In the genomic region with DNA sequence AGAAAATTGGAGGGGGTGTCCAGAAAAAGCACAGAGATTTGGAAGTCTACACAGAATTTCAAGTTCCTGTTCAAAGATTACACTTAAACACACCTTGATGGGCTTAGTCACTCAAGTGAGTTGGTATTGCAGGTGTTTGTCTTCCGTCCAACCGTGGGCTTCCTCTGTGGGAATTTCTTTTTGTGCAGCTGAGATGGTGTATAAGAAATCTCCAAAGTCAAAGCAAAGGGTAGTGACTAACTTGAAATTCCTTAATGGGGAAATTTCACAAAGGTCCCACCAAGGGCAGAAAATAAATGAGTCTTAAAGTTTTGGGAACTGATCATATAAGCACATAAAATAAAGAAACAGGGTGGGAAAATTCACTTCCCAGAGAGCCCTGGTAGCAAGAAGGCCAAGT, we compare ENCODE assay signal across 16 cellular contexts.
DNase-seq lines count a peak whose midpoint lies in the region; ATAC-seq, FAIRE-seq and TF ChIP-seq lines count a peak whose summit lies in the region.
"Had no signal": no experiment of that assay in that cellular context is flagged by ENCODE, and none has a peak within 500 bp of the region (broad histone marks: within the 10 kb centered on the region; RNA-seq: fewer than 3 reads in every experiment).

No MANE protein-coding gene starts in this region.

- H3K4me2 ChIP-seq in keratinocyte (ENCODE audit: control insufficient read depth, extremely low read depth, insufficient read depth, low read depth, low read length) (peak overlapping the region; percentile 70), GM23338 (no peak overlapping the region)
- H3K4me2 ChIP-seq: BLaER1 treated with 17β-estradiol and CSF1 and Interleukin-3, amounts not matched to agents 10 nM and 100 nM had no signal

- H3K9me2 ChIP-seq in GM23338 (ENCODE audit: insufficient read depth), result peaks cover 13% of the 10 kb centered on the region

- FAIRE-seq in bronchial epithelial cell (lab: Jason Lieb, UNC) (no peak), keratinocyte (lab: Jason Lieb, UNC) (peak; percentile 84)

- H3K27me3 ChIP-seq in breast epithelium, result no peaks in the 10 kb centered on the region
- no peaks in the 10 kb centered on the region for H3K27me3 ChIP-seq in bronchial epithelial cell (ENCODE audit: control insufficient read depth, insufficient read depth, low read length)
- H3K27me3 ChIP-seq in keratinocyte (ENCODE audit: control insufficient read depth, extremely low read depth, insufficient read depth, low read length), result no peaks in the 10 kb centered on the region
- no peaks in the 10 kb centered on the region for H3K27me3 ChIP-seq in GM23338 (ENCODE audit: insufficient read depth)
- H3K27me3 ChIP-seq in lower lobe of right lung (ENCODE audit: low read depth), result no peaks in the 10 kb centered on the region
- H3K27me3 ChIP-seq: BLaER1 treated with 17β-estradiol and CSF1 and Interleukin-3, amounts not matched to agents 10 nM and 100 nM; SJSA1 had no signal

- H3K79me2 ChIP-seq in keratinocyte (ENCODE audit: control insufficient read depth, insufficient read depth, low read length), result no peaks in the 10 kb centered on the region
- H3K79me2 ChIP-seq in GM23338 (replicated peaks; ENCODE audit: insufficient read depth), result no peaks in the 10 kb centered on the region

- H3K4me3 Mint-ChIP-seq in MCF 10A (ENCODE audit: unreplicated experiment) (no peak overlapping the region), GM23338 (no peak overlapping the region)

- CTCF ChIA-PET in MCF 10A (lab: Yijun Ruan, JAX), result interaction anchor here (0.6 to 0.8 kb wide), 2 partner anchors 590 to 920 kb away, joined by 3 read pairs; no protein-coding TSS in a partner anchor

- intact Hi-C loops in MCF 10A (cut with micrococcal nuclease), result no loop called here
- intact Hi-C loops in breast epithelium (cut with DNase I; ENCODE audit: low total_unique reads), result no loop called here
- intact Hi-C loops in lower lobe of right lung (cut with DNase I), result no loop called here

- H2AFZ ChIP-seq in keratinocyte (ENCODE audit: control insufficient read depth, low read length) (no peak overlapping the region), GM23338 (no peak overlapping the region)

- ATAC-seq in GM23338 (no peak), GM21381 (IDR thresholded peaks at IDR 0.05; ENCODE audit: unreplicated experiment) (no peak), lower lobe of right lung (no peak)

- H3K27me3 Mint-ChIP-seq in MCF 10A (ENCODE audit: insufficient read depth, unreplicated experiment) (no peaks in the 10 kb centered on the region), GM23338 (ENCODE audit: insufficient read depth, low read depth, poor library complexity) (peaks cover 2% of the 10 kb centered on the region)

- H3K9ac ChIP-seq in keratinocyte (ENCODE audit: control insufficient read depth, extremely low read depth, insufficient read depth, low read length), result peak overlapping the region; percentile 57
- H3K9ac ChIP-seq: BLaER1 treated with 17β-estradiol and CSF1 and Interleukin-3, amounts not matched to agents 10 nM and 100 nM had no signal

- H3K36me3 ChIP-seq in breast epithelium (no peaks in the 10 kb centered on the region), bronchial epithelial cell (ENCODE audit: control insufficient read depth, insufficient read depth, low read length) (no peaks in the 10 kb centered on the region), keratinocyte (ENCODE audit: control insufficient read depth in 2 of 2, extremely low read depth in 1 of 2, insufficient read depth in 2 of 2, low read length in 2 of 2) (no peaks in the 10 kb centered on the region), GM23338 (ENCODE audit: insufficient read depth) (no peaks in the 10 kb centered on the region), lower lobe of right lung (no peaks in the 10 kb centered on the region)
- H3K36me3 ChIP-seq: BLaER1 treated with 17β-estradiol and CSF1 and Interleukin-3, amounts not matched to agents 10 nM and 100 nM; HAP-1; SJSA1 had no signal

- H3K36me3 Mint-ChIP-seq in MCF 10A (ENCODE audit: insufficient read depth, unreplicated experiment) (no peaks in the 10 kb centered on the region), GM23338 (ENCODE audit: low read depth) (no peaks in the 10 kb centered on the region)

- H3K4me1 Mint-ChIP-seq in MCF 10A (ENCODE audit: insufficient read depth, unreplicated experiment) (peaks cover 29% of the 10 kb centered on the region), GM23338 (no peaks in the 10 kb centered on the region)

- H3F3A ChIP-seq in GM23338 (replicated peaks; ENCODE audit: low read depth), result no peaks in the 10 kb centered on the region

- H4K20me1 ChIP-seq in keratinocyte (ENCODE audit: control insufficient read depth, extremely low read depth, insufficient read depth, low read length), result no peaks in the 10 kb centered on the region
- H4K20me1 ChIP-seq in GM23338 (replicated peaks; ENCODE audit: insufficient read depth), result no peaks in the 10 kb centered on the region
- H4K20me1 ChIP-seq: BLaER1 treated with 17β-estradiol and CSF1 and Interleukin-3, amounts not matched to agents 10 nM and 100 nM had no signal

- no peak overlapping the region for H3K27ac ChIP-seq in breast epithelium
- H3K27ac ChIP-seq in keratinocyte (ENCODE audit: control insufficient read depth, insufficient read depth, low read length), result peak overlapping the region; percentile 99
- no peak overlapping the region for H3K27ac ChIP-seq in GM23338 (ENCODE audit: low read depth)
- H3K27ac ChIP-seq in lower lobe of right lung, result no peak overlapping the region
- H3K27ac ChIP-seq: BLaER1 treated with 17β-estradiol and CSF1 and Interleukin-3, amounts not matched to agents 10 nM and 100 nM; SJSA1 had no signal

- no peak overlapping the region for H3K4me3 ChIP-seq in breast epithelium
- no peak overlapping the region for H3K4me3 ChIP-seq in bronchial epithelial cell (ENCODE audit: low read depth, low read length)
- H3K4me3 ChIP-seq in keratinocyte (ENCODE audit: control insufficient read depth in 2 of 3, extremely low read depth in 1 of 3, insufficient read depth in 2 of 3, low read depth in 1 of 3, low read length in 3 of 3), result no peak overlapping the region
- no peak overlapping the region for H3K4me3 ChIP-seq in GM23338
- no peak overlapping the region for H3K4me3 ChIP-seq in lower lobe of right lung
- H3K4me3 ChIP-seq: BLaER1 treated with 17β-estradiol and CSF1 and Interleukin-3, amounts not matched to agents 10 nM and 100 nM; HAP-1; SJSA1 had no signal

- H3K27ac Mint-ChIP-seq in MCF 10A (ENCODE audit: low read depth, unreplicated experiment) (peak overlapping the region; percentile 71), GM23338 (no peak overlapping the region)

- H3K9me1 ChIP-seq in keratinocyte (ENCODE audit: control insufficient read depth, extremely low read depth, insufficient read depth, low read length), result no peaks in the 10 kb centered on the region

- H3K9me3 Mint-ChIP-seq in MCF 10A (ENCODE audit: unreplicated experiment), result no peaks in the 10 kb centered on the region
- no peaks in the 10 kb centered on the region for H3K9me3 Mint-ChIP-seq in GM23338

- dilution Hi-C loops in keratinocyte (cut with MboI; ENCODE audit: extremely low pct_ligation_motif_present, low sequenced_read_pairs), result no loop called here

- no TSS peak for BruUV-seq in MCF 10A (replicated peaks; lab: Mats Ljungman, UMichigan)

- POLR2A ChIA-PET in MCF 10A (lab: Yijun Ruan, JAX), result interaction anchor here (0.9 to 1.5 kb wide), 4 partner anchors 11 to 44 kb away, joined by 3 to 5 read pairs (median 3); no protein-coding TSS in a partner anchor

- no peak for TF ChIP-seq POLR2A in breast epithelium (IDR thresholded peaks at IDR 0.05)

- H3K9me3 ChIP-seq in breast epithelium, result no peaks in the 10 kb centered on the region
- no peaks in the 10 kb centered on the region for H3K9me3 ChIP-seq in keratinocyte (ENCODE audit: control insufficient read depth, low read depth, low read length)
- no peaks in the 10 kb centered on the region for H3K9me3 ChIP-seq in lower lobe of right lung
- H3K9me3 ChIP-seq: HAP-1, SJSA1 had no signal

- no peak for DNase-seq in MCF 10A (ENCODE audit: unreplicated experiment)
- DNase-seq in breast epithelium (ENCODE audit: low spot score in 2 of 2), result no peak
- DNase-seq in bronchial epithelial cell (ENCODE audit: low read depth), result peak; percentile 76
- peak; percentile 25 for DNase-seq in keratinocyte (ENCODE audit: low read depth, low spot score)
- DNase-seq in GM23338 (ENCODE audit: low spot score), result no peak
- DNase-seq in RPMI8226, result no peak
- DNase-seq in lower lobe of right lung, result no peak
- DNase-seq: 8988T, DMS153, NCI-H1436 treated with DMSO at 0.1 percent for 48 hours, NCI-H2107, SW 1271 had no signal

- H3K4me1 ChIP-seq in breast epithelium (no peaks in the 10 kb centered on the region), keratinocyte (ENCODE audit: control insufficient read depth, extremely low read depth, insufficient read depth, low read length) (peaks cover 57% of the 10 kb centered on the region), GM23338 (ENCODE audit: insufficient read depth) (no peaks in the 10 kb centered on the region), lower lobe of right lung (no peaks in the 10 kb centered on the region)
- H3K4me1 ChIP-seq: HAP-1 had no signal

- TF ChIP-seq CTCF in MCF 10A (IDR thresholded peaks at IDR 0.05; ENCODE audit: unreplicated experiment) (no peak), breast epithelium (IDR thresholded peaks at IDR 0.05) (no peak), bronchial epithelial cell (IDR thresholded peaks at IDR 0.05; ENCODE audit: insufficient read depth, low read length, severe bottlenecking) (no peak), keratinocyte (optimal IDR thresholded peaks at IDR 0.05 in 1 of 3, IDR thresholded peaks at IDR 0.05 in 1 of 3, conservative IDR thresholded peaks at IDR 0.05 in 1 of 3; ENCODE audit: extremely low read depth in 1 of 3, insufficient read depth in 2 of 3, low read length in 3 of 3) (no peak), GM23338 (conservative IDR thresholded peaks at IDR 0.05; ENCODE audit: low read depth in 2 of 2) (no peak), lower lobe of right lung (IDR thresholded peaks at IDR 0.05) (no peak)

TF ChIP-seq in GM23338, 12 proteins besides CTCF, POLR2A, EP300 and RAD21 (continues in another document):
- TF ChIP-seq EZH2phosphoT487 (IDR thresholded peaks at IDR 0.05; ENCODE audit: unreplicated experiment) (no peak), NANOG (IDR thresholded peaks at IDR 0.05; ENCODE audit: borderline replicate concordance) (no peak)

Comparison
In these comparisons a context has a peak if more than half of its experiments do, and no peak if none do; other contexts are left out.
1. DNase-seq: peak in bronchial epithelial cell (single experiment) and keratinocyte (single experiment); none in MCF 10A (single experiment), breast epithelium (0 of 2), GM23338 (single experiment), RPMI8226 (single experiment) and lower lobe of right lung (single experiment).